In genomic region chr4:98260579-98261290, GRCh38 we compare ENCODE assay signal across 8 cellular contexts. TPM values are rescaled to one million over a fixed set of nuclear protein-coding genes. Genes with fewer than 3 reads are reported as not detected.
A peak's percentile ranks its signal among the peaks of the same experiment; 100 is the strongest.
DNase-seq lines count a peak whose midpoint lies in the region; ATAC-seq and TF ChIP-seq lines count a peak whose summit lies in the region.

No MANE protein-coding gene starts in this region.

- DNase-seq in BE2C = peak; percentile 98
- DNase-seq in NCI-H446 (lab: John Stamatoyannopoulos, UW) = peak; percentile 89 to 93
- DNase-seq in activated CD4-positive, alpha-beta T cell treated with anti-CD3 and anti-CD28 coated beads for 24 hours (ENCODE audit: low read depth in 2 of 2) = peak; percentile 87 to 92
- peak; percentile 98 for DNase-seq in choroid plexus epithelial cell (ENCODE audit: low read depth)
- DNase-seq in left colon = peak; percentile 97 to 98
- DNase-seq in stimulated activated CD4-positive, alpha-beta T cell treated with anti-CD3 and anti-CD28 coated beads, Interleukin-1b, Interleukin-23, amount 100 ng/mL, for 24 hours (ENCODE audit: low read depth in 4 of 4, low spot score in 1 of 4) = peak; percentile 83 to 96 (median 89)

- no peaks in the 10 kb centered on the region for H3K4me1 ChIP-seq in BE2C

- peak; percentile 88 for ATAC-seq in GM19043 (IDR thresholded peaks at IDR 0.05; ENCODE audit: low read depth, unreplicated experiment)
- peak; percentile 90 for ATAC-seq in HG03342 (IDR thresholded peaks at IDR 0.05; ENCODE audit: unreplicated experiment)
- ATAC-seq in left colon = peak; percentile 92

- intact Hi-C loops in left colon (cut with DNase I, micrococcal nuclease) = no loop called here

- H3K9me3 ChIP-seq in BE2C = no peaks in the 10 kb centered on the region

- H3K4me3 ChIP-seq in BE2C (ENCODE audit: low read depth, low read length) (peak overlapping the region; percentile 82), choroid plexus epithelial cell (ENCODE audit: low read depth, low read length) (peak overlapping the region; percentile 85)

- no peak for TF ChIP-seq CTCF in BE2C (IDR thresholded peaks at IDR 0.05; ENCODE audit: low read depth, low read length)
- TF ChIP-seq CTCF in choroid plexus epithelial cell (conservative IDR thresholded peaks at IDR 0.05; ENCODE audit: low read depth, low read length) = no peak

- 0 out of 2 replicates have a peak, but pooled peaks cover 3% of the 10 kb centered on the region for H3K36me3 ChIP-seq in BE2C

- H3K27me3 ChIP-seq in BE2C = no peaks in the 10 kb centered on the region

RNA-seq across cellular contexts. Expression of gene RAP1GDS1, which starts 0.4 kb away (rescaled TPM):
- polyA plus RNA-seq in BE2C (2012; ENCODE audit: insufficient read depth, insufficient read length, low read depth) = 28.3 TPM
- total RNA-seq in left colon = 10 to 100 TPM; 32.7 to 36.2 TPM

Comparison
In these comparisons a context has a peak if more than half of its experiments do, and no peak if none do; other contexts are left out.
1. Peak in every context shown above with its lines: DNase-seq, ATAC-seq and H3K4me3 ChIP-seq.